In genomic region chr17:70134042-70134441, GRCh38 we compare ENCODE assay signal across 36 cellular contexts. TPM values are rescaled to one million over a fixed set of nuclear protein-coding genes. Genes with fewer than 3 reads are reported as not detected.
"Had no signal": no experiment of that assay in that cellular context is flagged by ENCODE, and none has a peak within 500 bp of the region (broad histone marks: within the 10 kb centered on the region; RNA-seq: fewer than 3 reads in every experiment).

No MANE protein-coding gene starts in this region.

- H3K27ac ChIP-seq: brain microvascular endothelial cell, coronary artery, dorsolateral prefrontal cortex, foreskin keratinocyte, gastrocnemius medialis had no signal

- H3K27me3 ChIP-seq: brain microvascular endothelial cell, dorsolateral prefrontal cortex, foreskin keratinocyte, gastrocnemius medialis had no signal

- H3K4me3 ChIP-seq: coronary artery, dorsolateral prefrontal cortex, gastrocnemius medialis had no signal

- H3K27ac Mint-ChIP-seq: activated CD4-positive, alpha-beta memory T cell treated with anti-CD3 and anti-CD28 coated beads for 36 hours; activated CD4-positive, alpha-beta T cell treated with anti-CD3 and anti-CD28 coated beads for 36 hours; activated CD4-positive, alpha-beta T cell treated with anti-CD3 and anti-CD28 coated beads, Interleukin-2, amount 10 ng/mL, durations not matched to agents 24 days and 14 days; activated CD8-positive, alpha-beta memory T cell treated with anti-CD3 and anti-CD28 coated beads, Interleukin-2, amount 10 ng/mL, durations not matched to agents 7 days and 5 days; activated CD8-positive, alpha-beta T cell treated with anti-CD3 and anti-CD28 coated beads, Interleukin-2, amount 10 ng/mL, durations not matched to agents 7 days and 5 days; activated naive CD8-positive, alpha-beta T cell; activated T-helper 1 cell treated with anti-CD3 and anti-CD28 coated beads, Interleukin-12 subunit alpha, Interleukin-12 subunit beta, Interleukin-2, Interleukin-4 antibody, amounts not matched to agents 30 ng/mL and 10 ng/mL and 1 ng/mL, durations not matched to agents 14 hours and 24 hours and 36 hours; activated T-helper 2 cell treated with anti-CD3 and anti-CD28 coated beads, Interferon-gamma antibody, Interleukin-2, Interleukin-4, amounts not matched to agents 10 μg/mL and 5 μg/mL and 100 μg/mL, durations not matched to agents 14 hours and 24 hours and 36 hours; dendritic cell treated with granulocyte-macrophage colony-stimulating factor and Interleukin-4, amounts not matched to agents 40 ng/mL and 50 ng/mL, for 4 days; endodermal cell; T-helper 17 cell; T-helper 2 cell treated with Interferon-gamma antibody and Interleukin-4, amounts not matched to agents 5 μg/mL and 100 μg/mL, for 36 hours had no signal

- H3K36me3 ChIP-seq: brain microvascular endothelial cell, gastrocnemius medialis had no signal

- H3K36me3 Mint-ChIP-seq: activated CD4-positive, alpha-beta memory T cell treated with anti-CD3 and anti-CD28 coated beads for 36 hours; activated CD8-positive, alpha-beta memory T cell treated with anti-CD3 and anti-CD28 coated beads, Interleukin-2, amount 10 ng/mL, durations not matched to agents 7 days and 5 days; activated naive CD8-positive, alpha-beta T cell had no signal

- H3K9me3 Mint-ChIP-seq: activated CD4-positive, alpha-beta memory T cell treated with anti-CD3 and anti-CD28 coated beads for 36 hours; activated T-helper 1 cell treated with anti-CD3 and anti-CD28 coated beads, Interleukin-12 subunit alpha, Interleukin-12 subunit beta, Interleukin-2, Interleukin-4 antibody, amounts not matched to agents 30 ng/mL and 10 ng/mL and 1 ng/mL, durations not matched to agents 14 hours and 24 hours and 36 hours; activated T-helper 2 cell treated with anti-CD3 and anti-CD28 coated beads, Interferon-gamma antibody, Interleukin-2, Interleukin-4, amounts not matched to agents 10 μg/mL and 5 μg/mL and 100 μg/mL, durations not matched to agents 14 hours and 24 hours and 36 hours; endodermal cell; T-helper 2 cell treated with Interferon-gamma antibody and Interleukin-4, amounts not matched to agents 5 μg/mL and 100 μg/mL, for 36 hours had no signal

- DNase-seq: activated CD4-positive, alpha-beta memory T cell treated with anti-CD3 and anti-CD28 coated beads for 36 hours; activated CD4-positive, alpha-beta T cell treated with anti-CD3 and anti-CD28 coated beads for 36 hours; activated CD4-positive, alpha-beta T cell treated with anti-CD3 and anti-CD28 coated beads, Interleukin-2, amount 10 ng/mL, durations not matched to agents 24 days and 14 days; activated CD4-positive, CD25-positive, alpha-beta regulatory T cell; activated CD4-positive, CD25-positive, alpha-beta regulatory T cell treated with anti-CD3 and anti-CD28 coated beads, Interleukin-2, amount 50 U/mL, for 72 hours; activated CD8-positive, alpha-beta memory T cell treated with anti-CD3 and anti-CD28 coated beads, Interleukin-2, amount 10 ng/mL, durations not matched to agents 7 days and 5 days; activated CD8-positive, alpha-beta memory T cell treated with anti-CD3 and anti-CD28 coated beads, Interleukin-2, amount 50 U/mL, for 4 hours; activated CD8-positive, alpha-beta T cell treated with anti-CD3 and anti-CD28 coated beads, Interleukin-2, amount 10 ng/mL, durations not matched to agents 7 days and 5 days; activated effector memory CD4-positive, alpha-beta T cell treated with anti-CD3 and anti-CD28 coated beads, Interleukin-2, amount 50 U/mL, for 16 hours; activated naive CD4-positive, alpha-beta T cell treated with anti-CD3 and anti-CD28 coated beads, Interleukin-2, amount 50 U/mL, for 16 hours; activated T-cell treated with anti-CD3 and anti-CD28 coated beads, Interleukin-2, amount 50 U/mL, for 1 hour; activated T-cell treated with anti-CD3 and anti-CD28 coated beads, Interleukin-2, amount 50 U/mL, for 48 hours; amniotic stem cell; anterior cingulate cortex; brain microvascular endothelial cell; dorsolateral prefrontal cortex; effector memory CD4-positive, alpha-beta T cell; endodermal cell; foreskin keratinocyte; gastrocnemius medialis; glutamatergic neuron; T-helper 1 cell; T-helper 17 cell; T1000 had no signal

- H3K9me3 ChIP-seq: gastrocnemius medialis had no signal

- FAIRE-seq: astrocyte, bronchial epithelial cell had no signal

- H3K4me3 Mint-ChIP-seq: activated CD4-positive, alpha-beta memory T cell treated with anti-CD3 and anti-CD28 coated beads for 36 hours; activated CD4-positive, alpha-beta T cell treated with anti-CD3 and anti-CD28 coated beads for 36 hours; activated CD4-positive, alpha-beta T cell treated with anti-CD3 and anti-CD28 coated beads, Interleukin-2, amount 10 ng/mL, durations not matched to agents 24 days and 14 days; activated CD8-positive, alpha-beta memory T cell treated with anti-CD3 and anti-CD28 coated beads, Interleukin-2, amount 10 ng/mL, durations not matched to agents 7 days and 5 days; activated CD8-positive, alpha-beta T cell treated with anti-CD3 and anti-CD28 coated beads, Interleukin-2, amount 10 ng/mL, durations not matched to agents 7 days and 5 days; activated naive CD8-positive, alpha-beta T cell; activated T-helper 1 cell treated with anti-CD3 and anti-CD28 coated beads, Interleukin-12 subunit alpha, Interleukin-12 subunit beta, Interleukin-2, Interleukin-4 antibody, amounts not matched to agents 30 ng/mL and 10 ng/mL and 1 ng/mL, durations not matched to agents 14 hours and 24 hours and 36 hours; central memory CD8-positive, alpha-beta T cell; dendritic cell treated with granulocyte-macrophage colony-stimulating factor and Interleukin-4, amounts not matched to agents 40 ng/mL and 50 ng/mL, for 4 days; endodermal cell; T-helper 17 cell; T-helper 2 cell treated with Interferon-gamma antibody and Interleukin-4, amounts not matched to agents 5 μg/mL and 100 μg/mL, for 36 hours had no signal

- ATAC-seq: activated CD4-positive, alpha-beta T cell treated with anti-CD3 and anti-CD28 coated beads for 36 hours; activated CD8-positive, alpha-beta memory T cell treated with anti-CD3 and anti-CD28 coated beads, Interleukin-2, amount 10 ng/mL, durations not matched to agents 7 days and 5 days; activated CD8-positive, alpha-beta T cell treated with anti-CD3 and anti-CD28 coated beads, Interleukin-2, amount 10 ng/mL, durations not matched to agents 7 days and 5 days; esophagus mucosa; foreskin keratinocyte; gastrocnemius medialis; T-helper 17 cell had no signal

- H3K27me3 Mint-ChIP-seq: central memory CD8-positive, alpha-beta T cell had no signal

RNA-seq across cellular contexts. Expression of gene KCNJ2, which starts 35.3 kb away (rescaled TPM):
- total RNA-seq: activated CD4-positive, alpha-beta memory T cell treated with anti-CD3 and anti-CD28 coated beads for 36 hours; activated CD4-positive, alpha-beta T cell treated with anti-CD3 and anti-CD28 coated beads for 36 hours; activated CD4-positive, alpha-beta T cell treated with anti-CD3 and anti-CD28 coated beads, Interleukin-2, amount 10 ng/mL, durations not matched to agents 24 days and 14 days; activated CD8-positive, alpha-beta memory T cell treated with anti-CD3 and anti-CD28 coated beads for 36 hours; activated CD8-positive, alpha-beta memory T cell treated with anti-CD3 and anti-CD28 coated beads, Interleukin-2, amount 10 ng/mL, durations not matched to agents 7 days and 5 days; activated CD8-positive, alpha-beta T cell treated with anti-CD3 and anti-CD28 coated beads, Interleukin-2, amount 10 ng/mL, durations not matched to agents 7 days and 5 days; activated T-helper 1 cell treated with anti-CD3 and anti-CD28 coated beads, Interleukin-12 subunit alpha, Interleukin-12 subunit beta, Interleukin-2, Interleukin-4 antibody, amounts not matched to agents 30 ng/mL and 10 ng/mL and 1 ng/mL, durations not matched to agents 14 hours and 24 hours and 36 hours had no signal

RNA-seq across cellular contexts. Expression of gene KCNJ16, which starts 59.0 kb away (rescaled TPM):
- total RNA-seq: activated CD4-positive, alpha-beta memory T cell treated with anti-CD3 and anti-CD28 coated beads for 36 hours; activated CD4-positive, alpha-beta T cell treated with anti-CD3 and anti-CD28 coated beads for 36 hours; activated CD4-positive, alpha-beta T cell treated with anti-CD3 and anti-CD28 coated beads, Interleukin-2, amount 10 ng/mL, durations not matched to agents 24 days and 14 days; activated CD8-positive, alpha-beta memory T cell treated with anti-CD3 and anti-CD28 coated beads for 36 hours; activated CD8-positive, alpha-beta memory T cell treated with anti-CD3 and anti-CD28 coated beads, Interleukin-2, amount 10 ng/mL, durations not matched to agents 7 days and 5 days; activated CD8-positive, alpha-beta T cell treated with anti-CD3 and anti-CD28 coated beads, Interleukin-2, amount 10 ng/mL, durations not matched to agents 7 days and 5 days; activated T-helper 1 cell treated with anti-CD3 and anti-CD28 coated beads, Interleukin-12 subunit alpha, Interleukin-12 subunit beta, Interleukin-2, Interleukin-4 antibody, amounts not matched to agents 30 ng/mL and 10 ng/mL and 1 ng/mL, durations not matched to agents 14 hours and 24 hours and 36 hours; activated T-helper 2 cell treated with anti-CD3 and anti-CD28 coated beads, Interferon-gamma antibody, Interleukin-2, Interleukin-4, amounts not matched to agents 10 μg/mL and 5 μg/mL and 100 μg/mL, durations not matched to agents 14 hours and 24 hours and 36 hours; bronchial epithelial cell; cardiac septum; esophagus mucosa; foreskin keratinocyte; T-helper 17 cell had no signal
- polyA plus RNA-seq: foreskin keratinocyte had no signal
